8 cellular contexts compared by ENCODE assay signal in the genomic region with DNA sequence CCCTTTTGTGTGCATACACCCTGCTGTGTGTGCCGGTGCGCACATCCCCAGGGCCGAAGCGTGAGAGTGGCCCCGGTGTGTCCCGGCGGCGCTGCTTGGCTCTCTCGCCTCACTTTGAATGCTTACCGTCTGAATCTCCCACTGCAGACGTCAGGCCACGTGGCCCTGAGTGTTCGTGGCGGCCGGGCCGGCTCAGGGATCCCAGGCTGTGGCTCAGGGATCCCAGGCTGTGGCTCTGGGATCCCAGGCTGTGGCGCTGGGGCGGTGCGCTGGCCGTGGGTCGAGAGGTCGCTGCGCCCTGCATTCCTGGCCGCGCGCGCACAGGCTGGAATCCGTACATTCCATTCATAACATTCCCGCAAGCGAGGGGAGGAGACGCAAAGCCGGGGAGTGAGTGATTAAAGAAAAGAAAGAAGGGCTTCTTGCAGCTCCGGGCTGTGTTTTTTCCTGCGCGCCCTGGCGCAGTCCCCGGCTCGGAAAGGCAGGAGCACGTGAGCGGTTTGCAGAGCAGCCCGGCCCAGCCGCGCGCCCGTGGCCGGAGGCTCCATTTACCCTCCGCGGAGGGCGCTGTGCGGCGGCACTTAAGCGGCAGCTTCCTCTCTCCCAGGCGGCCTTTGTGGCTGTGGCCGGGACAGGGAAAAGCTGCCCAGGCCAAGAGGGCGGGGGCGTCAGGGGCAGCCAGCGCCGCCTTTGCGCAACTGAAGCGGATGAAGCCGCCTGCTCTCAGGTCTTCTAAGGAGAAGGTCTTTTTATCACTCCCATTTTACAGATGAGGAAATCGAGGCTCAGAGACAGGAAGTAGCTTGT.
DNase-seq lines count a peak whose midpoint lies in the region; ATAC-seq and TF ChIP-seq lines count a peak whose summit lies in the region.

No MANE protein-coding gene starts in this region.

- no peaks in the 10 kb centered on the region for H3K9me3 Mint-ChIP-seq in activated CD8-positive, alpha-beta T cell treated with anti-CD3 and anti-CD28 coated beads for 36 hours
- no peaks in the 10 kb centered on the region for H3K9me3 Mint-ChIP-seq in CD4-positive, alpha-beta T cell

- H3K4me3 ChIP-seq in foreskin fibroblast (ENCODE audit: low read depth in 1 of 2, low read length in 2 of 2) (peak overlapping the region; percentile 34 to 41), neural cell (ENCODE audit: low read length) (peak overlapping the region; percentile 65)

- peak overlapping the region; percentile 44 for H3K9ac ChIP-seq in neural cell (ENCODE audit: low read length)

- no peaks in the 10 kb centered on the region for H3F3A ChIP-seq in neural cell (ENCODE audit: insufficient read depth, low read length, poor library complexity, severe bottlenecking)

- intact Hi-C loops in activated CD8-positive, alpha-beta T cell treated with anti-CD3 and anti-CD28 coated beads for 36 hours (cut with micrococcal nuclease) = no loop called here
- intact Hi-C loops in CD4-positive, alpha-beta T cell (cut with DNase I, micrococcal nuclease) = no loop called here

- H3K9me2 ChIP-seq in neural cell (ENCODE audit: insufficient read depth, low read length) = no peaks in the 10 kb centered on the region

- no peak for ATAC-seq in activated CD8-positive, alpha-beta T cell treated with anti-CD3 and anti-CD28 coated beads for 36 hours
- no peak for ATAC-seq in GM21529 (IDR thresholded peaks at IDR 0.05; ENCODE audit: unreplicated experiment)
- ATAC-seq in CD4-positive, alpha-beta T cell (ENCODE audit: poor library complexity) = no peak

- H3K9me3 ChIP-seq in neural cell (ENCODE audit: low read length) = no peaks in the 10 kb centered on the region
- no peaks in the 10 kb centered on the region for H3K9me3 ChIP-seq in CD4-positive, alpha-beta T cell (ENCODE audit: control insufficient read depth, low read length)

- POLR2A ChIA-PET in activated CD8-positive, alpha-beta T cell treated with anti-CD3 and anti-CD28 coated beads for 36 hours (lab: Charles Lee) = no interaction called here
- POLR2A ChIA-PET in CD4-positive, alpha-beta T cell (lab: Charles Lee) = no interaction called here

- CTCF ChIA-PET in activated CD8-positive, alpha-beta T cell treated with anti-CD3 and anti-CD28 coated beads for 36 hours (lab: Charles Lee) = no interaction called here
- CTCF ChIA-PET in CD4-positive, alpha-beta T cell (lab: Charles Lee) = no interaction called here

- H3K4me3 Mint-ChIP-seq in activated CD8-positive, alpha-beta T cell treated with anti-CD3 and anti-CD28 coated beads for 36 hours = no peak overlapping the region
- H3K4me3 Mint-ChIP-seq in CD4-positive, alpha-beta T cell = no peak overlapping the region

- no peaks in the 10 kb centered on the region for H4K20me1 ChIP-seq in neural cell (ENCODE audit: insufficient read depth)

- H3K79me2 ChIP-seq in neural cell (replicated peaks; ENCODE audit: insufficient read depth, low read length) = no peaks in the 10 kb centered on the region

- H2AFZ ChIP-seq in neural cell (ENCODE audit: low read depth, low read length) = peak overlapping the region; percentile 30

- DNase-seq in G401 (ENCODE audit: low spot score) = peak; percentile 55
- peak; percentile 21 for DNase-seq in SK-N-DZ (ENCODE audit: low spot score)
- peak; percentile 87 to 93 for DNase-seq in foreskin fibroblast
- no peak for DNase-seq in NK-92 treated with Interleukin-12 subunit alpha and Interleukin-12 subunit beta, amount 100 ng/mL, for 24 hours (lab: John Stamatoyannopoulos, UW)
- DNase-seq in activated CD8-positive, alpha-beta T cell treated with anti-CD3 and anti-CD28 coated beads for 36 hours = no peak
- no peak for DNase-seq in CD4-positive, alpha-beta T cell

- H3K27ac Mint-ChIP-seq in activated CD8-positive, alpha-beta T cell treated with anti-CD3 and anti-CD28 coated beads for 36 hours = no peak overlapping the region
- no peak overlapping the region for H3K27ac Mint-ChIP-seq in CD4-positive, alpha-beta T cell

- H3K4me2 ChIP-seq in neural cell (ENCODE audit: low read length) = peak overlapping the region; percentile 50

- TF ChIP-seq EP300 in neural cell (conservative IDR thresholded peaks at IDR 0.05; ENCODE audit: poor library complexity, severe bottlenecking) = no peak

- no peak overlapping the region for H3K27ac ChIP-seq in neural cell (ENCODE audit: low read length)
- no peak overlapping the region for H3K27ac ChIP-seq in CD4-positive, alpha-beta T cell (ENCODE audit: low read depth, low read length)

- H3K36me3 Mint-ChIP-seq in activated CD8-positive, alpha-beta T cell treated with anti-CD3 and anti-CD28 coated beads for 36 hours (ENCODE audit: low read depth) = no peaks in the 10 kb centered on the region
- H3K36me3 Mint-ChIP-seq in CD4-positive, alpha-beta T cell (ENCODE audit: low read depth) = no peaks in the 10 kb centered on the region

- H3K27me3 Mint-ChIP-seq in activated CD8-positive, alpha-beta T cell treated with anti-CD3 and anti-CD28 coated beads for 36 hours = peaks cover 26% of the 10 kb centered on the region
- peaks cover 54% of the 10 kb centered on the region for H3K27me3 Mint-ChIP-seq in CD4-positive, alpha-beta T cell

- peak; percentile 21 for TF ChIP-seq RAD21 in neural cell (conservative IDR thresholded peaks at IDR 0.05)

- in situ Hi-C loops in G401 (cut with HindIII; ENCODE audit: low sequenced_read_pairs) = loop anchor here (25.0 kb wide), 1 partner anchor 120 kb away; a partner anchor contains a TSS

- no peaks in the 10 kb centered on the region for H3K4me1 Mint-ChIP-seq in activated CD8-positive, alpha-beta T cell treated with anti-CD3 and anti-CD28 coated beads for 36 hours (ENCODE audit: low read depth)
- no peaks in the 10 kb centered on the region for H3K4me1 Mint-ChIP-seq in CD4-positive, alpha-beta T cell (ENCODE audit: low read depth)

- TF ChIP-seq CTCF in foreskin fibroblast (IDR thresholded peaks at IDR 0.05; ENCODE audit: low read depth, low read length) (no peak), neural cell (IDR thresholded peaks at IDR 0.05; ENCODE audit: poor library complexity, severe bottlenecking) (peak; percentile 43)
- no peak for TF ChIP-seq CTCF in activated CD8-positive, alpha-beta T cell treated with anti-CD3 and anti-CD28 coated beads for 36 hours (IDR thresholded peaks at IDR 0.05)
- no peak for TF ChIP-seq CTCF in CD4-positive, alpha-beta T cell (IDR thresholded peaks at IDR 0.05)

- H3K27me3 ChIP-seq in neural cell (ENCODE audit: insufficient read depth, low read depth, low read length) = no peaks in the 10 kb centered on the region
- peaks cover 33% of the 10 kb centered on the region for H3K27me3 ChIP-seq in CD4-positive, alpha-beta T cell (ENCODE audit: control insufficient read depth, insufficient read depth, low read length)

- no peaks in the 10 kb centered on the region for H3K36me3 ChIP-seq in neural cell (ENCODE audit: insufficient read depth, low read length)

TF ChIP-seq in neural cell, 6 proteins besides CTCF, POLR2A, EP300 and RAD21:
- no peak for TF ChIP-seq SMC3 (conservative IDR thresholded peaks at IDR 0.05; ENCODE audit: poor library complexity)
- peak; percentile 22 for TF ChIP-seq MXI1 (conservative IDR thresholded peaks at IDR 0.05; ENCODE audit: poor library complexity, severe bottlenecking)
- no peak for TF ChIP-seq EZH2 (IDR thresholded peaks at IDR 0.05; ENCODE audit: borderline replicate concordance, insufficient read depth, low read length, poor library complexity, severe bottlenecking)
- TF ChIP-seq, protein P1, sequence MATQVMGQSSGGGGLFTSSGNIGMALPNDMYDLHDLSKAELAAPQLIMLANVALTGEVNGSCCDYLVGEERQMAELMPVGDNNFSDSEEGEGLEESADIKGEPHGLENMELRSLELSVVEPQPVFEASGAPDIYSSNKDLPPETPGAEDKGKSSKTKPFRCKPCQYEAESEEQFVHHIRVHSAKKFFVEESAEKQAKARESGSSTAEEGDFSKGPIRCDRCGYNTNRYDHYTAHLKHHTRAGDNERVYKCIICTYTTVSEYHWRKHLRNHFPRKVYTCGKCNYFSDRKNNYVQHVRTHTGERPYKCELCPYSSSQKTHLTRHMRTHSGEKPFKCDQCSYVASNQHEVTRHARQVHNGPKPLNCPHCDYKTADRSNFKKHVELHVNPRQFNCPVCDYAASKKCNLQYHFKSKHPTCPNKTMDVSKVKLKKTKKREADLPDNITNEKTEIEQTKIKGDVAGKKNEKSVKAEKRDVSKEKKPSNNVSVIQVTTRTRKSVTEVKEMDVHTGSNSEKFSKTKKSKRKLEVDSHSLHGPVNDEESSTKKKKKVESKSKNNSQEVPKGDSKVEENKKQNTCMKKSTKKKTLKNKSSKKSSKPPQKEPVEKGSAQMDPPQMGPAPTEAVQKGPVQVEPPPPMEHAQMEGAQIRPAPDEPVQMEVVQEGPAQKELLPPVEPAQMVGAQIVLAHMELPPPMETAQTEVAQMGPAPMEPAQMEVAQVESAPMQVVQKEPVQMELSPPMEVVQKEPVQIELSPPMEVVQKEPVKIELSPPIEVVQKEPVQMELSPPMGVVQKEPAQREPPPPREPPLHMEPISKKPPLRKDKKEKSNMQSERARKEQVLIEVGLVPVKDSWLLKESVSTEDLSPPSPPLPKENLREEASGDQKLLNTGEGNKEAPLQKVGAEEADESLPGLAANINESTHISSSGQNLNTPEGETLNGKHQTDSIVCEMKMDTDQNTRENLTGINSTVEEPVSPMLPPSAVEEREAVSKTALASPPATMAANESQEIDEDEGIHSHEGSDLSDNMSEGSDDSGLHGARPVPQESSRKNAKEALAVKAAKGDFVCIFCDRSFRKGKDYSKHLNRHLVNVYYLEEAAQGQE (IDR thresholded peaks at IDR 0.05; ENCODE audit: borderline replicate concordance) = peak; percentile 38
- no peak for TF ChIP-seq POLR2AphosphoS5 (IDR thresholded peaks at IDR 0.05)
- no peak for TF ChIP-seq TAF1 (IDR thresholded peaks at IDR 0.05; ENCODE audit: low read depth)

Comparison
In these comparisons a context has a peak if more than half of its experiments do, and no peak if none do; other contexts are left out.
1. DNase-seq: peak in G401 (single experiment), SK-N-DZ (single experiment) and foreskin fibroblast (2 of 2); none in NK-92 treated with Interleukin-12 subunit alpha and Interleukin-12 subunit beta, amount 100 ng/mL, for 24 hours (single experiment), activated CD8-positive, alpha-beta T cell treated with anti-CD3 and anti-CD28 coated beads for 36 hours (single experiment) and CD4-positive, alpha-beta T cell (0 of 10).